In genomic region chr19:43984687-43985000, GRCh38 we compare ENCODE assay signal across 6 cellular contexts. TPM values are rescaled to one million over a fixed set of nuclear protein-coding genes. Genes with fewer than 3 reads are reported as not detected.
A peak's percentile ranks its signal among the peaks of the same experiment; 100 is the strongest.
DNase-seq lines count a peak whose midpoint lies in the region; ATAC-seq and TF ChIP-seq lines count a peak whose summit lies in the region.

No MANE protein-coding gene starts in this region.

- H2AFZ ChIP-seq in fibroblast of lung (ENCODE audit: low read length) = peak overlapping the region; percentile 78

- no peaks in the 10 kb centered on the region for H3K79me2 ChIP-seq in fibroblast of lung (ENCODE audit: control insufficient read depth, insufficient read depth, low read length)

- no peaks in the 10 kb centered on the region for H4K20me1 ChIP-seq in fibroblast of lung (ENCODE audit: control insufficient read depth, extremely low read depth, insufficient read depth, low read length)

- H3K9me3 Mint-ChIP-seq in stimulated activated effector memory CD8-positive, alpha-beta T cell treated with anti-CD3 and anti-CD28 coated beads, Interleukin-12 subunit alpha, Interleukin-12 subunit beta, amount 100 ng/mL, for 72 hours = peaks cover 9% of the 10 kb centered on the region

- H3K4me3 ChIP-seq in BE2C (ENCODE audit: low read depth, low read length) (peak overlapping the region; percentile 67), fibroblast of lung (replicated peaks in 1 of 4; ENCODE audit: control extremely low read depth in 1 of 4, insufficient read depth in 1 of 4, low read depth in 3 of 4, low read length in 4 of 4) (peak overlapping the region; percentile 70 to 84 (median 76))

- peak overlapping the region; percentile 90 for H3K27ac Mint-ChIP-seq in stimulated activated effector memory CD8-positive, alpha-beta T cell treated with anti-CD3 and anti-CD28 coated beads, Interleukin-12 subunit alpha, Interleukin-12 subunit beta, amount 100 ng/mL, for 72 hours

- H3K27me3 ChIP-seq in BE2C (no peaks in the 10 kb centered on the region), fibroblast of lung (ENCODE audit: control insufficient read depth, insufficient read depth, low read length) (no peaks in the 10 kb centered on the region)

- H3K4me1 Mint-ChIP-seq in stimulated activated effector memory CD8-positive, alpha-beta T cell treated with anti-CD3 and anti-CD28 coated beads, Interleukin-12 subunit alpha, Interleukin-12 subunit beta, amount 100 ng/mL, for 72 hours = peaks cover 5% of the 10 kb centered on the region

- H3K4me3 Mint-ChIP-seq in stimulated activated effector memory CD8-positive, alpha-beta T cell treated with anti-CD3 and anti-CD28 coated beads, Interleukin-12 subunit alpha, Interleukin-12 subunit beta, amount 100 ng/mL, for 72 hours = peak overlapping the region; percentile 82

- peak overlapping the region; percentile 60 for H3K27ac ChIP-seq in fibroblast of lung (ENCODE audit: insufficient read depth, low read length)

- H3K9me3 ChIP-seq in BE2C (no peaks in the 10 kb centered on the region), fibroblast of lung (ENCODE audit: control insufficient read depth, insufficient read depth, low read depth, low read length) (no peaks in the 10 kb centered on the region)

- H3K36me3 ChIP-seq in BE2C (no peaks in the 10 kb centered on the region), fibroblast of lung (ENCODE audit: control insufficient read depth, insufficient read depth, low read length) (no peaks in the 10 kb centered on the region)

- peak overlapping the region; percentile 50 for H3K9ac ChIP-seq in fibroblast of lung (ENCODE audit: insufficient read depth, low read length)

- ATAC-seq in stimulated activated effector memory CD8-positive, alpha-beta T cell treated with anti-CD3 and anti-CD28 coated beads, Interleukin-12 subunit alpha, Interleukin-12 subunit beta, amount 100 ng/mL, for 72 hours = no peak
- no peak for ATAC-seq in HG03039 (IDR thresholded peaks at IDR 0.05; ENCODE audit: unreplicated experiment)

- peaks cover 14% of the 10 kb centered on the region for H3K36me3 Mint-ChIP-seq in stimulated activated effector memory CD8-positive, alpha-beta T cell treated with anti-CD3 and anti-CD28 coated beads, Interleukin-12 subunit alpha, Interleukin-12 subunit beta, amount 100 ng/mL, for 72 hours

- no peak for DNase-seq in BE2C
- peak; percentile 47 for DNase-seq in KG1 (lab: John Stamatoyannopoulos, UW)
- no peak for DNase-seq in fibroblast of lung (ENCODE audit: low read depth in 2 of 2)
- no peak for DNase-seq in stimulated activated effector memory CD8-positive, alpha-beta T cell treated with anti-CD3 and anti-CD28 coated beads, Interleukin-12 subunit alpha, Interleukin-12 subunit beta, amount 100 ng/mL, for 72 hours (ENCODE audit: low spot score in 2 of 2)
- DNase-seq in NOMO-1 treated with DMSO at 0.1 percent for 48 hours (lab: John Stamatoyannopoulos, UW; ENCODE audit: unreplicated experiment) = no peak

- H3K4me1 ChIP-seq in BE2C (no peaks in the 10 kb centered on the region), fibroblast of lung (ENCODE audit: control insufficient read depth, extremely low read depth, insufficient read depth, low read length) (no peaks in the 10 kb centered on the region)

- TF ChIP-seq CTCF in BE2C (IDR thresholded peaks at IDR 0.05; ENCODE audit: low read depth, low read length) (no peak), fibroblast of lung (conservative IDR thresholded peaks at IDR 0.05 in 1 of 2, IDR thresholded peaks at IDR 0.05 in 1 of 2; ENCODE audit: low read depth in 1 of 2, low read length in 2 of 2) (no peak)

- H3K4me2 ChIP-seq in fibroblast of lung (ENCODE audit: extremely low read depth, insufficient read depth, low read length) = peak overlapping the region; percentile 67

RNA-seq across cellular contexts. Expression of gene ZNF155, which starts 0.7 kb away (rescaled TPM):
- 7.9 TPM for polyA plus RNA-seq in BE2C (2012; ENCODE audit: insufficient read depth, insufficient read length, low read depth)
- 9.0 and 12.2 TPM in 2 replicates for total RNA-seq in fibroblast of lung
- 5.6 and 7.4 TPM in 2 replicates for polyA plus RNA-seq in fibroblast of lung
- polyA plus RNA-seq in fibroblast of lung (2012) = 4.5 and 6.7 TPM in 2 replicates
- 2.9 and 3.0 TPM in 2 replicates for polyA minus RNA-seq in fibroblast of lung (ENCODE audit: low replicate concordance)

RNA-seq across cellular contexts. Expression of gene ZNF230, which starts 18.1 kb away (rescaled TPM):
- 1.2 TPM for polyA plus RNA-seq in BE2C (2012; ENCODE audit: insufficient read depth, insufficient read length, low read depth)
- 4.0 and 4.6 TPM in 2 replicates for total RNA-seq in fibroblast of lung
- polyA plus RNA-seq in fibroblast of lung = 2.0 and 3.5 TPM in 2 replicates
- polyA plus RNA-seq in fibroblast of lung (2012) = 1.4 and 1.8 TPM in 2 replicates
- 0.24 TPM in 1 of 2 replicates, not detected in the other for polyA minus RNA-seq in fibroblast of lung (ENCODE audit: low replicate concordance)

RNA-seq across cellular contexts. Expression of gene ZNF221, which starts 33.6 kb away (rescaled TPM):
- 0.73 TPM for polyA plus RNA-seq in BE2C (2012; ENCODE audit: insufficient read depth, insufficient read length, low read depth)
- 8.5 and 15.2 TPM in 2 replicates for total RNA-seq in fibroblast of lung
- polyA plus RNA-seq in fibroblast of lung = 2.3 and 2.4 TPM in 2 replicates
- polyA plus RNA-seq in fibroblast of lung (2012) = 1.9 and 3.8 TPM in 2 replicates
- 0.79 and 1.0 TPM in 2 replicates for polyA minus RNA-seq in fibroblast of lung (ENCODE audit: low replicate concordance)

RNA-seq across cellular contexts. Expression of gene ZNF222, which starts 40.5 kb away (rescaled TPM):
- polyA plus RNA-seq in BE2C (2012; ENCODE audit: insufficient read depth, insufficient read length, low read depth) = 2.3 TPM
- 12.1 and 13.0 TPM in 2 replicates for total RNA-seq in fibroblast of lung
- 4.3 and 6.0 TPM in 2 replicates for polyA plus RNA-seq in fibroblast of lung
- 3.2 and 3.6 TPM in 2 replicates for polyA plus RNA-seq in fibroblast of lung (2012)
- 0.67 and 5.6 TPM in 2 replicates for polyA minus RNA-seq in fibroblast of lung (ENCODE audit: low replicate concordance)

RNA-seq across cellular contexts. Expression of gene ZNF45, which starts 49.6 kb away (rescaled TPM):
- 5.7 TPM for polyA plus RNA-seq in BE2C (2012; ENCODE audit: insufficient read depth, insufficient read length, low read depth)
- 18.5 and 22.1 TPM in 2 replicates for total RNA-seq in fibroblast of lung
- polyA plus RNA-seq in fibroblast of lung = 11.6 and 13.2 TPM in 2 replicates
- polyA plus RNA-seq in fibroblast of lung (2012) = 6.5 and 7.8 TPM in 2 replicates
- 16.8 and 28.5 TPM in 2 replicates for polyA minus RNA-seq in fibroblast of lung (ENCODE audit: low replicate concordance)
